25 cellular contexts compared by ENCODE assay signal in genomic region chr15:39336926-39337325, GRCh38.
DNase-seq lines count a peak whose midpoint lies in the region; ATAC-seq and TF ChIP-seq lines count a peak whose summit lies in the region.
"Had no signal": no experiment of that assay in that cellular context is flagged by ENCODE, and none has a peak within 500 bp of the region (broad histone marks: within the 10 kb centered on the region; RNA-seq: fewer than 3 reads in every experiment).

No MANE protein-coding gene starts in this region.

- H3K4me1 ChIP-seq in left lung (peaks cover 0 to 29% of the 10 kb centered on the region in 2 donors), upper lobe of right lung (peaks cover 5% of the 10 kb centered on the region)
- H3K4me1 ChIP-seq: BLaER1, Peyer's patch, SJSA1 had no signal

- TF ChIP-seq CTCF in choroid plexus epithelial cell (conservative IDR thresholded peaks at IDR 0.05; ENCODE audit: low read depth, low read length) = no peak
- no peak for TF ChIP-seq CTCF in left lung (IDR thresholded peaks at IDR 0.05)
- no peak for TF ChIP-seq CTCF in upper lobe of right lung (IDR thresholded peaks at IDR 0.05)

- no peaks in the 10 kb centered on the region for H3K27me3 ChIP-seq in left lung
- no peaks in the 10 kb centered on the region for H3K27me3 ChIP-seq in upper lobe of right lung
- H3K27me3 ChIP-seq: BLaER1, Peyer's patch, SJSA1 had no signal

- H3K9me3 ChIP-seq in left lung (no peaks in the 10 kb centered on the region), upper lobe of right lung (no peaks in the 10 kb centered on the region)
- H3K9me3 ChIP-seq: BLaER1, Caco-2, Peyer's patch, SJSA1 had no signal

- intact Hi-C loops in left lung (cut with DNase I) (no loop called here), upper lobe of right lung (cut with DNase I) (no loop called here)

- no peak overlapping the region for H3K4me3 ChIP-seq in choroid plexus epithelial cell (ENCODE audit: low read depth, low read length)
- H3K4me3 ChIP-seq in left lung = no peak overlapping the region
- no peak overlapping the region for H3K4me3 ChIP-seq in upper lobe of right lung
- H3K4me3 ChIP-seq: BLaER1, GM12878, Peyer's patch, SJSA1 had no signal

- peak; percentile 56 for DNase-seq in M059J (ENCODE audit: low read depth)
- peak; percentile 39 for DNase-seq in choroid plexus epithelial cell (ENCODE audit: low read depth)
- no peak for DNase-seq in left lung
- no peak for DNase-seq in upper lobe of right lung
- no peak for DNase-seq in SHP77 (lab: John Stamatoyannopoulos, UW)
- DNase-seq: Caco-2; CD4-positive, alpha-beta memory T cell; DMS 273 treated with DMSO at 0.1 percent for 48 hours; DMS79 treated with DMSO at 0.1 percent for 48 hours; H9; HFFc6; KBM-7; NCI-H1105; NCI-H146; NCI-H2029; NCI-H2171; NCI-H345; NCI-H524; NCI-H82; Peyer's patch had no signal

- H3K36me3 ChIP-seq in left lung = no peaks in the 10 kb centered on the region
- no peaks in the 10 kb centered on the region for H3K36me3 ChIP-seq in upper lobe of right lung
- H3K36me3 ChIP-seq: BLaER1, Peyer's patch, SJSA1 had no signal

- ATAC-seq in left lung (peak; percentile 44), upper lobe of right lung (peak; percentile 26), HG02970 (IDR thresholded peaks at IDR 0.05; ENCODE audit: low FRiP score, unreplicated experiment) (no peak), HG03378 (IDR thresholded peaks at IDR 0.05; ENCODE audit: unreplicated experiment) (no peak)
- ATAC-seq: GM12878 had no signal

- H3K27ac ChIP-seq in left lung = no peak overlapping the region
- no peak overlapping the region for H3K27ac ChIP-seq in upper lobe of right lung
- H3K27ac ChIP-seq: BLaER1, SJSA1 had no signal

Comparison
In these comparisons a context has a peak if more than half of its experiments do, and no peak if none do; other contexts are left out.
1. DNase-seq: peak in M059J (single experiment) and choroid plexus epithelial cell (single experiment); none in left lung (0 of 2), upper lobe of right lung (single experiment) and SHP77 (0 of 2).
2. ATAC-seq: peak in left lung (single experiment) and upper lobe of right lung (single experiment); none in HG02970 (single experiment) and HG03378 (single experiment).